In the genomic region with DNA sequence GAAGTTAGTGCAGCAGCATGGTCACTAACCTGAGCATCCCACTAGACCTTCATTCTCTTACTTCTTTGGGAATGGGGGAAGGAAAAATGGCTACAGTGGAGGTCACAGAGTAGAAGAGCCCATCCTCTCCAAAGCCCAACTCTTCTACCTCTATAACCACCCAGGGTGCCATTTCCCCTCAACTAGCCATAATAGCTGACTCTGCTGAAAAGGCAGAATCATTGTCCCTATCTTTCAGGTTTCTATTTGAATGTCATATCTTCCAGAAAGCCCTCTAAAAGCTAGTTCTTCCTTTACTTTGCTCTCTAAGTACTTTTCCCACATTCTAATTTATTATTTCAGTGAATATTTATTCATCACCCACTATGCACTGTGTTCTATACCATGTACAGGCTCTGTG, we compare ENCODE assay signal across 19 cellular contexts.
DNase-seq lines count a peak whose midpoint lies in the region; ATAC-seq, FAIRE-seq and TF ChIP-seq lines count a peak whose summit lies in the region.
"Had no signal": no experiment of that assay in that cellular context is flagged by ENCODE, and none has a peak within 500 bp of the region (broad histone marks: within the 10 kb centered on the region; RNA-seq: fewer than 3 reads in every experiment).

No MANE protein-coding gene starts in this region.

- no peak for FAIRE-seq in A549 (lab: Jason Lieb, UNC)
- no peak for FAIRE-seq in endothelial cell of umbilical vein (lab: Jason Lieb, UNC)
- FAIRE-seq: D721Med, G401.6, GM12892 had no signal

- peak overlapping the region; percentile 13; the same call in 1 of the 2 replicates for H3K23ac ChIP-seq in IMR-90 (ENCODE audit: low read depth, low read length)

- H3K79me2 ChIP-seq in endothelial cell of umbilical vein (ENCODE audit: control insufficient read depth, insufficient read depth, low read length): no peaks in the 10 kb centered on the region
- H3K79me2 ChIP-seq in hepatocyte: no peaks in the 10 kb centered on the region

- H3K27me3 ChIP-seq in IMR-90 (ENCODE audit: control insufficient read depth, insufficient read depth, low read length) (no peaks in the 10 kb centered on the region), endothelial cell of umbilical vein (ENCODE audit: control insufficient read depth in 2 of 2, insufficient read depth in 2 of 2, low read length in 2 of 2) (no peaks in the 10 kb centered on the region), hepatocyte (no peaks in the 10 kb centered on the region)
- H3K27me3 ChIP-seq: BE2C had no signal

- peak overlapping the region; percentile 84 for H3K18ac ChIP-seq in IMR-90 (ENCODE audit: low read depth, low read length)

- peaks cover 13% of the 10 kb centered on the region for H3K9me1 ChIP-seq in IMR-90 (ENCODE audit: insufficient read depth, low read length)
- no peaks in the 10 kb centered on the region for H3K9me1 ChIP-seq in endothelial cell of umbilical vein (replicated peaks; ENCODE audit: control insufficient read depth, extremely low read depth, insufficient read depth, low read length)

- H3K4ac ChIP-seq in IMR-90 (ENCODE audit: low read depth, low read length): peak overlapping the region; percentile 45; the same call in 1 of the 2 replicates

- H4K20me1 ChIP-seq in IMR-90 (ENCODE audit: insufficient read depth, low read length): no peaks in the 10 kb centered on the region
- no peaks in the 10 kb centered on the region for H4K20me1 ChIP-seq in endothelial cell of umbilical vein (replicated peaks; ENCODE audit: control insufficient read depth, extremely low read depth, insufficient read depth, low read length)
- no peaks in the 10 kb centered on the region for H4K20me1 ChIP-seq in hepatocyte (ENCODE audit: insufficient read depth, poor library complexity, severe bottlenecking)

- H3K27ac ChIP-seq in A549 (no peak overlapping the region), IMR-90 (ENCODE audit: insufficient read depth, low read length) (peak overlapping the region; percentile 91; the same call in 1 of the 2 replicates), endothelial cell of umbilical vein (ENCODE audit: insufficient read depth, low read depth, low read length) (peak overlapping the region; percentile 58), hepatocyte (no peak overlapping the region)
- H3K27ac ChIP-seq: C4-2B had no signal

- intact Hi-C loops in IMR-90 (cut with micrococcal nuclease) (no loop called here), endothelial cell of umbilical vein (cut with micrococcal nuclease) (no loop called here)

- H3K9me3 ChIP-seq in A549 (no peaks in the 10 kb centered on the region), IMR-90 (ENCODE audit: control insufficient read depth, insufficient read depth, low read length) (no peaks in the 10 kb centered on the region), endothelial cell of umbilical vein (replicated peaks; ENCODE audit: control insufficient read depth, insufficient read depth, low read length) (no peaks in the 10 kb centered on the region), hepatocyte (ENCODE audit: low read depth) (no peaks in the 10 kb centered on the region)
- H3K9me3 ChIP-seq: BE2C had no signal

- H3K27me3 Mint-ChIP-seq in mesothelial cell of epicardium (ENCODE audit: low read depth): no peaks in the 10 kb centered on the region

- TF ChIP-seq POLR2A in A549 (IDR thresholded peaks at IDR 0.05; ENCODE audit: low read length): no peak
- no peak for TF ChIP-seq POLR2A in IMR-90 (IDR thresholded peaks at IDR 0.05; ENCODE audit: low read depth, low read length)
- no peak for TF ChIP-seq POLR2A in endothelial cell of umbilical vein (IDR thresholded peaks at IDR 0.05; ENCODE audit: low read depth, low read length)

- in situ Hi-C loops in IMR-90 (cut with MboI; ENCODE audit: low sequenced_read_pairs): no loop called here

- no peak overlapping the region; the same call in 1 of the 2 replicates for H3K9ac ChIP-seq in IMR-90 (ENCODE audit: low read depth, low read length)
- H3K9ac ChIP-seq in endothelial cell of umbilical vein (replicated peaks; ENCODE audit: extremely low read depth, insufficient read depth, low read length): no peak overlapping the region

- DNase-seq in A549 (ENCODE audit: low read depth in 1 of 2, low spot score in 1 of 2): no peak
- DNase-seq in IMR-90: no peak
- no peak for DNase-seq in endothelial cell of umbilical vein (ENCODE audit: low read depth, low spot score)
- no peak for DNase-seq in mesothelial cell of epicardium (ENCODE audit: low spot score in 2 of 2, unreplicated experiment in 2 of 2)
- DNase-seq in activated T-cell treated with anti-CD3 and anti-CD28 coated beads, Interleukin-2, amount 50 U/mL, for 1 hour: no peak
- DNase-seq in GM10266 (ENCODE audit: extremely low spot score): no peak
- DNase-seq in NCI-H1105 treated with DMSO at 0.1 percent for 48 hours (lab: John Stamatoyannopoulos, UW): no peak
- DNase-seq in hepatocyte (ENCODE audit: low spot score): no peak
- DNase-seq: BE2C; CD4-positive, alpha-beta memory T cell; COR-L47; DMS153; DMS79 treated with DMSO at 0.1 percent for 48 hours; H7 had no signal

- POLR2A ChIA-PET in A549 (lab: Yijun Ruan, JAX): no interaction called here
- POLR2A ChIA-PET in IMR-90 (lab: Charles Lee; ENCODE audit: unreplicated experiment): no interaction called here
- POLR2A ChIA-PET in endothelial cell of umbilical vein (lab: Charles Lee): no interaction called here

- BruUV-seq in IMR-90 (replicated peaks; lab: Mats Ljungman, UMichigan): no TSS peak
- BruUV-seq in endothelial cell of umbilical vein (replicated peaks; lab: Mats Ljungman, UMichigan): no TSS peak

- peak overlapping the region; percentile 31; the same call in 1 of the 2 replicates for H2AK5ac ChIP-seq in IMR-90 (ENCODE audit: low read depth, low read length)

- H4K5ac ChIP-seq in IMR-90 (ENCODE audit: low read depth, low read length): peak overlapping the region; percentile 68

- H2AK9ac ChIP-seq in IMR-90 (replicated peaks; ENCODE audit: low read depth, low read length, poor library complexity): no peak overlapping the region

- peak overlapping the region; percentile 45; the same call in 2 of the 3 replicates for H2BK15ac ChIP-seq in IMR-90 (ENCODE audit: low read depth, low read length)

- H3K4me2 ChIP-seq in A549 (no peak overlapping the region), IMR-90 (ENCODE audit: low read depth, low read length) (no peak overlapping the region), endothelial cell of umbilical vein (ENCODE audit: insufficient read depth, low read length) (no peak overlapping the region), hepatocyte (no peak overlapping the region)
- H3K4me2 ChIP-seq: GM23338 had no signal

- peak overlapping the region; percentile 48 to 49; a peak in 1 of 4 replicates for H4K8ac ChIP-seq in IMR-90 (ENCODE audit: low read depth in 2 of 2, low read length in 2 of 2)

- no peaks in the 10 kb centered on the region for H3K9me3 Mint-ChIP-seq in mesothelial cell of epicardium
- H3K9me3 Mint-ChIP-seq: GM23338 had no signal

- TF ChIP-seq EP300 in A549 (IDR thresholded peaks at IDR 0.05): no peak

- peak overlapping the region; percentile 74 for H3K14ac ChIP-seq in IMR-90 (replicated peaks; ENCODE audit: low read depth, low read length)

- H3K4me3 ChIP-seq in A549 (no peak overlapping the region), IMR-90 (ENCODE audit: insufficient read depth, low read depth, low read length) (no peak overlapping the region), endothelial cell of umbilical vein (replicated peaks in 1 of 3; ENCODE audit: insufficient read depth in 1 of 3, low read depth in 1 of 3, low read length in 3 of 3) (no peak overlapping the region), hepatocyte (no peak overlapping the region)
- H3K4me3 ChIP-seq: GM23338 had no signal

- CTCF ChIA-PET in A549 (lab: Yijun Ruan, JAX) (interaction anchor here (1.2 kb wide), 1 partner anchor 102 kb away, joined by 4 read pairs; no protein-coding TSS in a partner anchor), IMR-90 (lab: Yijun Ruan, JAX) (interaction anchor here (0.7 kb wide), 1 partner anchor 136 kb away, joined by 3 read pairs; no protein-coding TSS in a partner anchor), endothelial cell of umbilical vein (lab: Charles Lee) (interaction anchor here (0.5 to 1.9 kb wide), 4 partner anchors 68 to 483 kb away, joined by 3 to 9 read pairs (median 4); no protein-coding TSS in a partner anchor)

- peak overlapping the region; percentile 90 for H3K27ac Mint-ChIP-seq in mesothelial cell of epicardium
- H3K27ac Mint-ChIP-seq: CD4-positive, alpha-beta memory T cell; GM23338 had no signal

- H2BK120ac ChIP-seq in IMR-90 (ENCODE audit: low read depth, low read length): peak overlapping the region; percentile 83

- H2BK5ac ChIP-seq in IMR-90 (ENCODE audit: low read depth, low read length, poor library complexity, severe bottlenecking): peak overlapping the region; percentile 73

- peaks cover 70% of the 10 kb centered on the region for H3K4me1 Mint-ChIP-seq in mesothelial cell of epicardium
- H3K4me1 Mint-ChIP-seq: CD4-positive, alpha-beta memory T cell had no signal

- dilution Hi-C loops in IMR-90 (cut with HindIII; ENCODE audit: low sequenced_read_pairs, unreplicated experiment): no loop called here
- dilution Hi-C loops in endothelial cell of umbilical vein (cut with MboI; ENCODE audit: extremely low pct_ligation_motif_present, low sequenced_read_pairs): no loop called here

- TF ChIP-seq CTCF in A549 (IDR thresholded peaks at IDR 0.05) (no peak), IMR-90 (conservative IDR thresholded peaks at IDR 0.05; ENCODE audit: low read depth, low read length) (no peak), endothelial cell of umbilical vein (IDR thresholded peaks at IDR 0.05; ENCODE audit: extremely low read depth in 1 of 2, insufficient read depth in 1 of 2, low read depth in 1 of 2, low read length in 2 of 2) (no peak), mesothelial cell of epicardium (IDR thresholded peaks at IDR 0.05; ENCODE audit: unreplicated experiment) (no peak), GM10266 (IDR thresholded peaks at IDR 0.05; ENCODE audit: control insufficient read depth, insufficient read depth, low read depth, missing control alignments) (no peak), hepatocyte (IDR thresholded peaks at IDR 0.05; ENCODE audit: poor library complexity) (no peak)

- no peaks in the 10 kb centered on the region for H3K79me1 ChIP-seq in IMR-90 (ENCODE audit: low read depth in 1 of 2, low read length in 2 of 2)

- H3K36me3 ChIP-seq in IMR-90 (ENCODE audit: control insufficient read depth, insufficient read depth, low read length): no peaks in the 10 kb centered on the region
- no peaks in the 10 kb centered on the region for H3K36me3 ChIP-seq in endothelial cell of umbilical vein (ENCODE audit: control insufficient read depth in 2 of 2, extremely low read depth in 1 of 2, insufficient read depth in 2 of 2, low read length in 2 of 2)
- H3K36me3 ChIP-seq in hepatocyte (replicated peaks; ENCODE audit: insufficient read depth, low read depth): no peaks in the 10 kb centered on the region
- H3K36me3 ChIP-seq: BE2C had no signal

- H3K56ac ChIP-seq in IMR-90 (ENCODE audit: extremely low read depth, insufficient read depth, low read length): no peak overlapping the region

- peak overlapping the region; percentile 83; the same call in 1 of the 2 replicates for H2BK20ac ChIP-seq in IMR-90 (ENCODE audit: low read depth, low read length)

- ATAC-seq in A549 (no peak), IMR-90 (ENCODE audit: low read depth) (no peak)
- ATAC-seq: GM23338 had no signal

- TF ChIP-seq RAD21 in A549 (conservative IDR thresholded peaks at IDR 0.05 in 1 of 2, IDR thresholded peaks at IDR 0.05 in 1 of 2) (no peak), IMR-90 (IDR thresholded peaks at IDR 0.05; ENCODE audit: low read length) (no peak)

- no peak overlapping the region for H2AFZ ChIP-seq in IMR-90 (replicated peaks; ENCODE audit: low read length, poor library complexity)
- H2AFZ ChIP-seq in endothelial cell of umbilical vein (ENCODE audit: low read depth, low read length): peak overlapping the region; percentile 6
- H2AFZ ChIP-seq in hepatocyte: no peak overlapping the region
- H2AFZ ChIP-seq: GM23338 had no signal

- H3K36me3 Mint-ChIP-seq in mesothelial cell of epicardium: peaks cover 8% of the 10 kb centered on the region
- H3K36me3 Mint-ChIP-seq: CD4-positive, alpha-beta memory T cell had no signal

- H3K4me1 ChIP-seq in A549 (no peaks in the 10 kb centered on the region), IMR-90 (ENCODE audit: control insufficient read depth, insufficient read depth, low read length) (peaks cover 14% of the 10 kb centered on the region), endothelial cell of umbilical vein (ENCODE audit: control insufficient read depth, extremely low read depth, insufficient read depth, low read length) (peaks cover 17% of the 10 kb centered on the region), hepatocyte (ENCODE audit: insufficient read depth) (no peaks in the 10 kb centered on the region)

- no peak overlapping the region for H3K4me3 Mint-ChIP-seq in mesothelial cell of epicardium
- H3K4me3 Mint-ChIP-seq: CD4-positive, alpha-beta memory T cell; GM23338 had no signal

- peak overlapping the region; percentile 62 for H4K91ac ChIP-seq in IMR-90 (ENCODE audit: insufficient read depth, low read depth, low read length)

- H3K9me2 ChIP-seq in hepatocyte (replicated peaks; ENCODE audit: insufficient read depth): no peaks in the 10 kb centered on the region

Comparison
In these comparisons a context has a peak if more than half of its experiments do, and no peak if none do; other contexts are left out.
1. H3K27ac ChIP-seq: peak in IMR-90 (single experiment) and endothelial cell of umbilical vein (single experiment); none in A549 (0 of 2) and hepatocyte (single experiment).